In genomic region chr2:162317910-162318279, GRCh38 we compare ENCODE assay signal across 8 cellular contexts. TPM values are rescaled to one million over a fixed set of nuclear protein-coding genes. Genes with fewer than 3 reads are reported as not detected.
A peak's percentile ranks its signal among the peaks of the same experiment; 100 is the strongest.
DNase-seq lines count a peak whose midpoint lies in the region; ATAC-seq, FAIRE-seq and TF ChIP-seq lines count a peak whose summit lies in the region.

No MANE protein-coding gene starts in this region.

- H3K27me3 ChIP-seq in Peyer's patch = no peaks in the 10 kb centered on the region
- H3K27me3 ChIP-seq in astrocyte (ENCODE audit: insufficient read depth, low read length) = no peaks in the 10 kb centered on the region

- no peak for TF ChIP-seq CTCF in Peyer's patch (IDR thresholded peaks at IDR 0.05)
- no peak for TF ChIP-seq CTCF in astrocyte (IDR thresholded peaks at IDR 0.05; ENCODE audit: insufficient read depth, low read depth, low read length)
- no peak for TF ChIP-seq CTCF in GM13976 (IDR thresholded peaks at IDR 0.05; ENCODE audit: borderline replicate concordance, control extremely low read depth, extremely low read depth, insufficient read depth, missing control alignments)

- no peaks in the 10 kb centered on the region for H3K79me2 ChIP-seq in astrocyte (ENCODE audit: insufficient read depth, low read length)

- peaks cover 4% of the 10 kb centered on the region for H3K36me3 Mint-ChIP-seq in astrocyte (ENCODE audit: low read depth, unreplicated experiment)

- H3K4me3 Mint-ChIP-seq in astrocyte (ENCODE audit: unreplicated experiment) = peak overlapping the region; percentile 82

- ATAC-seq in HG02938 (IDR thresholded peaks at IDR 0.05; ENCODE audit: unreplicated experiment) = peak; percentile 6

- H4K20me1 ChIP-seq in astrocyte (ENCODE audit: insufficient read depth, low read length) = no peaks in the 10 kb centered on the region

- H3K27me3 Mint-ChIP-seq in astrocyte (ENCODE audit: low read depth, unreplicated experiment) = no peaks in the 10 kb centered on the region

- no peaks in the 10 kb centered on the region for H3K36me3 ChIP-seq in Peyer's patch
- H3K36me3 ChIP-seq in astrocyte (ENCODE audit: insufficient read depth, low read length) = no peaks in the 10 kb centered on the region

- H3K4me3 ChIP-seq in Peyer's patch (peak overlapping the region; percentile 59 to 90 (median 86)), astrocyte (ENCODE audit: insufficient read depth, low read depth, low read length) (peak overlapping the region; percentile 74), iPS-18c (ENCODE audit: insufficient read depth, low read depth, low read length) (peak overlapping the region; percentile 60)

- peak overlapping the region; percentile 50 for H3K27ac Mint-ChIP-seq in astrocyte (ENCODE audit: unreplicated experiment)

- H3K4me1 ChIP-seq in Peyer's patch = peaks cover 0 to 20% (median 0%) of the 10 kb centered on the region in 4 donors
- H3K4me1 ChIP-seq in astrocyte (ENCODE audit: insufficient read depth, low read length) = peaks cover 4% of the 10 kb centered on the region

- H3K9me3 Mint-ChIP-seq in astrocyte (ENCODE audit: unreplicated experiment) = no peaks in the 10 kb centered on the region

- peaks cover 18% of the 10 kb centered on the region for H3K4me1 Mint-ChIP-seq in astrocyte (ENCODE audit: low read depth, unreplicated experiment)

- peak overlapping the region; percentile 84 for H2AFZ ChIP-seq in astrocyte (ENCODE audit: low read depth, low read length)

- in situ Hi-C loops in GM13976 (cut with MboI; ENCODE audit: low sequenced_read_pairs, unreplicated experiment) = no loop called here

- H3K9ac ChIP-seq in astrocyte (ENCODE audit: low read length) = peak overlapping the region; percentile 76

- peak overlapping the region; percentile 88 to 97 (median 94) for H3K27ac ChIP-seq in Peyer's patch
- H3K27ac ChIP-seq in astrocyte (ENCODE audit: low read depth, low read length) = no peak overlapping the region

- no peak for FAIRE-seq in astrocyte (lab: Jason Lieb, UNC)

- no peak for TF ChIP-seq POLR2A in Peyer's patch (IDR thresholded peaks at IDR 0.05)

- H3K4me2 ChIP-seq in astrocyte (ENCODE audit: low read length) = peak overlapping the region; percentile 90

- no peaks in the 10 kb centered on the region for H3K9me3 ChIP-seq in Peyer's patch
- no peaks in the 10 kb centered on the region for H3K9me3 ChIP-seq in astrocyte (ENCODE audit: insufficient read depth, low read depth, low read length)
- no peaks in the 10 kb centered on the region for H3K9me3 ChIP-seq in iPS-18c (ENCODE audit: control insufficient read depth, insufficient read depth, low read length)

- peak; percentile 24 for DNase-seq in NCI-H345 treated with DMSO at 0.1 percent for 48 hours (lab: John Stamatoyannopoulos, UW; ENCODE audit: unreplicated experiment)
- no peak for DNase-seq in NCI-H345 (lab: John Stamatoyannopoulos, UW)
- peak; percentile 27 to 66 (median 65) for DNase-seq in Peyer's patch
- no peak for DNase-seq in astrocyte (ENCODE audit: low read depth)
- peak in 2 of 3 donors; percentile 12 to 21 for DNase-seq in stimulated activated CD4-positive, alpha-beta T cell treated with anti-CD3 and anti-CD28 coated beads, Interleukin-12 subunit alpha, Interleukin-12 subunit beta, amount 100 ng/mL, for 48 hours (ENCODE audit: low read depth in 2 of 3, low spot score in 1 of 3)
- DNase-seq in GM13976 (ENCODE audit: low spot score) = no peak

RNA-seq across cellular contexts. Expression of gene IFIH1, which starts 0.6 kb away (rescaled TPM):
- total RNA-seq in Peyer's patch (10 to 100 TPM; 25.4 to 68.5 (median 30.6) TPM), astrocyte (62.3 and 70.5 TPM in 2 replicates)

RNA-seq across cellular contexts. Expression of gene GCA, which starts 26.0 kb away (rescaled TPM):
- 10 to 100 TPM; 17.9 to 25.6 (median 23.3) TPM for total RNA-seq in Peyer's patch
- total RNA-seq in astrocyte = 14.2 and 14.5 TPM in 2 replicates

Comparison
In these comparisons a context has a peak if more than half of its experiments do, and no peak if none do; other contexts are left out.
1. DNase-seq: peak in NCI-H345 treated with DMSO at 0.1 percent for 48 hours (single experiment), Peyer's patch (3 of 3) and stimulated activated CD4-positive, alpha-beta T cell treated with anti-CD3 and anti-CD28 coated beads, Interleukin-12 subunit alpha, Interleukin-12 subunit beta, amount 100 ng/mL, for 48 hours (2 of 3); none in NCI-H345 (single experiment), astrocyte (single experiment) and GM13976 (single experiment).
2. Peak in every context shown above with its lines, with median percentiles within 50 percentile points of each other: H3K4me3 ChIP-seq.